ENCODE assay signal across 10 cellular contexts in genomic region chr12:57868870-57869609, GRCh38. TPM values are rescaled to one million over a fixed set of nuclear protein-coding genes. Genes with fewer than 3 reads are reported as not detected.
DNase-seq lines count a peak whose midpoint lies in the region; ATAC-seq and TF ChIP-seq lines count a peak whose summit lies in the region.
"Had no signal": no experiment of that assay in that cellular context is flagged by ENCODE, and none has a peak within 500 bp of the region (broad histone marks: within the 10 kb centered on the region; RNA-seq: fewer than 3 reads in every experiment).

No MANE protein-coding gene starts in this region.

- intact Hi-C loops in left ventricle myocardium superior (cut with micrococcal nuclease) (no loop called here), sigmoid colon (cut with DNase I) (loop anchor here (1.0 kb wide), 1 partner anchor 24 kb away; no protein-coding TSS in a partner anchor)
- intact Hi-C loops in activated CD8-positive, alpha-beta T cell treated with anti-CD3 and anti-CD28 coated beads for 36 hours (cut with micrococcal nuclease): no loop called here

- H3K4me1 ChIP-seq in Peyer's patch: peaks cover 0 to 17% (median 3%) of the 10 kb centered on the region in 4 donors
- H3K4me1 ChIP-seq in sigmoid colon: peaks cover 0 to 64% (median 51%) of the 10 kb centered on the region in 4 donors

- CTCF ChIA-PET in activated CD8-positive, alpha-beta T cell treated with anti-CD3 and anti-CD28 coated beads for 36 hours (lab: Charles Lee): interaction anchor here (1.0 to 1.2 kb wide), 2 partner anchors 36 kb away, joined by 3 read pairs; no protein-coding TSS in a partner anchor

- H3K9me3 ChIP-seq in Peyer's patch (no peaks in the 10 kb centered on the region), sigmoid colon (no peaks in the 10 kb centered on the region)

- peaks cover 6% of the 10 kb centered on the region for H3K4me1 Mint-ChIP-seq in activated CD8-positive, alpha-beta T cell treated with anti-CD3 and anti-CD28 coated beads for 36 hours (ENCODE audit: low read depth)

- POLR2A ChIA-PET in activated CD8-positive, alpha-beta T cell treated with anti-CD3 and anti-CD28 coated beads for 36 hours (lab: Charles Lee): no interaction called here

- no peaks in the 10 kb centered on the region for H3K9me3 Mint-ChIP-seq in activated CD8-positive, alpha-beta T cell treated with anti-CD3 and anti-CD28 coated beads for 36 hours

- H3K36me3 ChIP-seq in Peyer's patch (no peaks in the 10 kb centered on the region), sigmoid colon (no peaks in the 10 kb centered on the region)

- peak in 2 of 4 donors; percentile 18 to 48 for TF ChIP-seq EP300 in sigmoid colon (IDR thresholded peaks at IDR 0.05)

- TF ChIP-seq CTCF in Peyer's patch (IDR thresholded peaks at IDR 0.05) (no peak), sigmoid colon (IDR thresholded peaks at IDR 0.05) (no peak)
- TF ChIP-seq CTCF in activated CD8-positive, alpha-beta T cell treated with anti-CD3 and anti-CD28 coated beads for 36 hours (IDR thresholded peaks at IDR 0.05): no peak

- no peak overlapping the region for H3K27ac Mint-ChIP-seq in activated CD8-positive, alpha-beta T cell treated with anti-CD3 and anti-CD28 coated beads for 36 hours

- TF ChIP-seq POLR2A in Peyer's patch (IDR thresholded peaks at IDR 0.05) (no peak), sigmoid colon (IDR thresholded peaks at IDR 0.05) (no peak)

- 76 to 84% methylated on average over 21 of the region's 21 CpGs for WGBS in sigmoid colon, 2 donors

- H3K36me3 Mint-ChIP-seq in activated CD8-positive, alpha-beta T cell treated with anti-CD3 and anti-CD28 coated beads for 36 hours (ENCODE audit: low read depth): no peaks in the 10 kb centered on the region

- peak; percentile 23 for ATAC-seq in left ventricle myocardium superior
- ATAC-seq in activated CD8-positive, alpha-beta T cell treated with anti-CD3 and anti-CD28 coated beads for 36 hours: no peak
- ATAC-seq in HG02970 (IDR thresholded peaks at IDR 0.05; ENCODE audit: low FRiP score, unreplicated experiment): no peak

- H3K27me3 ChIP-seq in Peyer's patch (no peaks in the 10 kb centered on the region), sigmoid colon (no peaks in the 10 kb centered on the region)

- peak; percentile 74 for DNase-seq in ELF-1 (ENCODE audit: low read depth, low spot score)
- no peak for DNase-seq in Peyer's patch
- DNase-seq in left ventricle myocardium superior: peak; percentile 56
- peak; percentile 84 for DNase-seq in sigmoid colon
- no peak for DNase-seq in epidermal melanocyte (ENCODE audit: insufficient read length, low spot score)
- DNase-seq in activated CD8-positive, alpha-beta T cell treated with anti-CD3 and anti-CD28 coated beads for 36 hours: no peak
- no peak for DNase-seq in activated naive CD4-positive, alpha-beta T cell treated with Interleukin-2 at 50 U/mL for 16 hours
- DNase-seq: OCI-M1 had no signal

- H3K27ac ChIP-seq in Peyer's patch (peak overlapping the region; percentile 3 to 68 (median 46)), sigmoid colon (peak overlapping the region; percentile 84 to 99 (median 92))

- H3K4me3 Mint-ChIP-seq in activated CD8-positive, alpha-beta T cell treated with anti-CD3 and anti-CD28 coated beads for 36 hours: no peak overlapping the region

- H3K4me3 ChIP-seq in Peyer's patch (no peak overlapping the region), sigmoid colon (peak overlapping the region in 1 of 4 donors; percentile 1)

- peaks cover 6% of the 10 kb centered on the region for H3K27me3 Mint-ChIP-seq in activated CD8-positive, alpha-beta T cell treated with anti-CD3 and anti-CD28 coated beads for 36 hours

RNA-seq across cellular contexts. Expression of gene CTDSP2, which starts 22.5 kb away (rescaled TPM):
- total RNA-seq in Peyer's patch (100 to 1,000 TPM in 3 of 4 donors, 10 to 100 TPM in 1; 87.5 to 196 (median 128) TPM), left ventricle myocardium superior (104 TPM), sigmoid colon (100 to 1,000 TPM; 121 to 183 (median 135) TPM)
- polyA plus RNA-seq in sigmoid colon: 100 to 1,000 TPM in 2 of 3 donors, 10 to 100 TPM in 1; 85.3 to 122 (median 105) TPM
- 10 to 100 TPM; 67.1 to 67.2 TPM for total RNA-seq in activated CD8-positive, alpha-beta T cell treated with anti-CD3 and anti-CD28 coated beads for 36 hours

RNA-seq across cellular contexts. Expression of gene AVIL, which starts 50.5 kb away (rescaled TPM):
- 10 to 100 TPM; 12.4 to 20.8 (median 16.8) TPM for total RNA-seq in Peyer's patch
- 2.4 TPM for total RNA-seq in left ventricle myocardium superior
- total RNA-seq in sigmoid colon: 10 to 100 TPM in 1 of 4 donors, 1 to 10 TPM in 3; 2.1 to 12.2 (median 5.1) TPM
- 10 to 100 TPM in 1 of 3 donors, 1 to 10 TPM in 2; 6.2 to 11.4 (median 8.3) TPM for polyA plus RNA-seq in sigmoid colon
- total RNA-seq in activated CD8-positive, alpha-beta T cell treated with anti-CD3 and anti-CD28 coated beads for 36 hours: under 1 TPM; 0.34 to 0.49 TPM
- total RNA-seq: Daoy had no signal

Comparison
In these comparisons a context has a peak if more than half of its experiments do, and no peak if none do; other contexts are left out.
1. DNase-seq: peak in ELF-1 (single experiment), left ventricle myocardium superior (single experiment) and sigmoid colon (single experiment); none in Peyer's patch (0 of 3), epidermal melanocyte (single experiment), activated CD8-positive, alpha-beta T cell treated with anti-CD3 and anti-CD28 coated beads for 36 hours (single experiment) and activated naive CD4-positive, alpha-beta T cell treated with Interleukin-2 at 50 U/mL for 16 hours (single experiment).